ENCODE assay signal across 33 cellular contexts in genomic region chr3:58417075-58417474, GRCh38.
"Had no signal": no experiment of that assay in that cellular context is flagged by ENCODE, and none has a peak within 500 bp of the region (broad histone marks: within the 10 kb centered on the region; RNA-seq: fewer than 3 reads in every experiment).

No MANE protein-coding gene starts in this region.

- DNase-seq: activated CD4-positive, alpha-beta T cell treated with anti-CD3 and anti-CD28 coated beads for 36 hours; activated CD4-positive, CD25-positive, alpha-beta regulatory T cell; activated CD8-positive, alpha-beta memory T cell treated with anti-CD3 and anti-CD28 coated beads for 24 hours; activated gamma-delta T cell; activated naive CD4-positive, alpha-beta T cell treated with anti-CD3 and anti-CD28 coated beads, Interleukin-2, amount 10 ng/mL, durations not matched to agents 7 days and 5 days; activated naive CD8-positive, alpha-beta T cell treated with anti-CD3 and anti-CD28 coated beads, Interleukin-2, amount 10 ng/mL, durations not matched to agents 7 days and 5 days; activated T-cell treated with anti-CD3 and anti-CD28 coated beads, Interleukin-2, amount 50 U/mL, for 1 hour; cerebellar nuclear complex; colonic mucosa; dorsolateral prefrontal cortex; effector memory CD4-positive, alpha-beta T cell; erythroblast; foreskin fibroblast; heart left ventricle; hypothalamus; immature natural killer cell; left lung; mucosa of descending colon; retina; sigmoid colon; stimulated activated CD4-positive, alpha-beta T cell treated with anti-CD3 and anti-CD28 coated beads, Interleukin-1b, Interleukin-23, amount 100 ng/mL, for 48 hours; stimulated activated naive CD4-positive, alpha-beta T cell had no signal

- ATAC-seq: activated CD4-positive, alpha-beta T cell treated with anti-CD3 and anti-CD28 coated beads for 36 hours; heart left ventricle had no signal

- H3K27ac Mint-ChIP-seq: activated CD4-positive, alpha-beta T cell treated with anti-CD3 and anti-CD28 coated beads for 36 hours; activated naive CD4-positive, alpha-beta T cell treated with anti-CD3 and anti-CD28 coated beads, Interleukin-2, amount 10 ng/mL, durations not matched to agents 7 days and 5 days; activated naive CD8-positive, alpha-beta T cell treated with anti-CD3 and anti-CD28 coated beads, Interleukin-2, amount 10 ng/mL, durations not matched to agents 7 days and 5 days; activated T-helper 1 cell treated with anti-CD3 and anti-CD28 coated beads, Interleukin-12 subunit alpha, Interleukin-12 subunit beta, Interleukin-2, Interleukin-4 antibody, amounts not matched to agents 30 ng/mL and 10 ng/mL and 1 ng/mL, durations not matched to agents 14 hours and 24 hours and 36 hours; brain; immature natural killer cell; nephron; progenitor cell of endocrine pancreas had no signal

- H3K4me3 Mint-ChIP-seq: activated CD4-positive, alpha-beta T cell treated with anti-CD3 and anti-CD28 coated beads for 36 hours; activated naive CD4-positive, alpha-beta T cell treated with anti-CD3 and anti-CD28 coated beads, Interleukin-2, amount 10 ng/mL, durations not matched to agents 7 days and 5 days; activated naive CD8-positive, alpha-beta T cell treated with anti-CD3 and anti-CD28 coated beads, Interleukin-2, amount 10 ng/mL, durations not matched to agents 7 days and 5 days; activated T-helper 1 cell treated with anti-CD3 and anti-CD28 coated beads, Interleukin-12 subunit alpha, Interleukin-12 subunit beta, Interleukin-2, Interleukin-4 antibody, amounts not matched to agents 30 ng/mL and 10 ng/mL and 1 ng/mL, durations not matched to agents 14 hours and 24 hours and 36 hours; brain; immature natural killer cell; nephron had no signal

- H3K4me2 ChIP-seq: smooth muscle cell had no signal

- H3K27ac ChIP-seq: ascending aorta, cardiac muscle cell, colonic mucosa, heart left ventricle, left lung, neutrophil, sigmoid colon, suprapubic skin, tibial nerve had no signal

- H3K4me1 ChIP-seq: colonic mucosa, left lung had no signal

- H3K36me3 ChIP-seq: cardiac muscle cell, colonic mucosa had no signal

- H3K4me3 ChIP-seq: ascending aorta, cardiac muscle cell, colonic mucosa, dorsolateral prefrontal cortex, heart left ventricle, left lung, lung, mucosa of descending colon, sigmoid colon, smooth muscle cell, suprapubic skin, tibial nerve had no signal

- H3K27me3 Mint-ChIP-seq: activated CD4-positive, alpha-beta T cell treated with anti-CD3 and anti-CD28 coated beads for 36 hours; activated naive CD4-positive, alpha-beta T cell treated with anti-CD3 and anti-CD28 coated beads, Interleukin-2, amount 10 ng/mL, durations not matched to agents 7 days and 5 days; activated naive CD8-positive, alpha-beta T cell treated with anti-CD3 and anti-CD28 coated beads, Interleukin-2, amount 10 ng/mL, durations not matched to agents 7 days and 5 days; progenitor cell of endocrine pancreas had no signal

- H3K9me3 Mint-ChIP-seq: activated naive CD4-positive, alpha-beta T cell treated with anti-CD3 and anti-CD28 coated beads, Interleukin-2, amount 10 ng/mL, durations not matched to agents 7 days and 5 days; activated naive CD8-positive, alpha-beta T cell treated with anti-CD3 and anti-CD28 coated beads, Interleukin-2, amount 10 ng/mL, durations not matched to agents 7 days and 5 days; activated T-helper 1 cell treated with anti-CD3 and anti-CD28 coated beads, Interleukin-12 subunit alpha, Interleukin-12 subunit beta, Interleukin-2, Interleukin-4 antibody, amounts not matched to agents 30 ng/mL and 10 ng/mL and 1 ng/mL, durations not matched to agents 14 hours and 24 hours and 36 hours; brain; immature natural killer cell; nephron had no signal

- H3K9me3 ChIP-seq: ascending aorta, colonic mucosa, heart left ventricle, left lung, mucosa of descending colon, neutrophil, sigmoid colon, suprapubic skin, tibial nerve had no signal

- H3K27me3 ChIP-seq: ascending aorta, cardiac muscle cell, colonic mucosa, dorsolateral prefrontal cortex, heart left ventricle, left lung, neutrophil, sigmoid colon, suprapubic skin, tibial nerve had no signal
